In genomic region chrX:72430405-72430968, GRCh38 we compare ENCODE assay signal across 21 cellular contexts.
DNase-seq lines count a peak whose midpoint lies in the region; ATAC-seq and TF ChIP-seq lines count a peak whose summit lies in the region.
"Had no signal": no experiment of that assay in that cellular context is flagged by ENCODE, and none has a peak within 500 bp of the region (broad histone marks: within the 10 kb centered on the region; RNA-seq: fewer than 3 reads in every experiment).

No MANE protein-coding gene starts in this region.

- H3K4me3 ChIP-seq in fibroblast of pulmonary artery (replicated peaks; ENCODE audit: low read depth, low read length) (no peak overlapping the region), gastroesophageal sphincter (no peak overlapping the region)
- H3K4me3 ChIP-seq: BLaER1 treated with 17β-estradiol and CSF1 and Interleukin-3, amounts not matched to agents 10 nM and 100 nM; Peyer's patch had no signal

- H3K36me3 Mint-ChIP-seq in activated T-cell treated with anti-CD3 and anti-CD28 coated beads, Interleukin-2, amount 50 U/mL, for 72 hours (ENCODE audit: insufficient read depth in 2 of 2) = peaks cover 7 to 23% of the 10 kb centered on the region in 2 donors
- H3K36me3 Mint-ChIP-seq in activated T-helper 2 cell treated with anti-CD3 and anti-CD28 coated beads, Interferon-gamma antibody, Interleukin-2, Interleukin-4, amounts not matched to agents 10 μg/mL and 5 μg/mL and 100 μg/mL, durations not matched to agents 14 hours and 24 hours and 36 hours (ENCODE audit: low read depth) = peaks cover 36% of the 10 kb centered on the region
- peaks cover 19% of the 10 kb centered on the region for H3K36me3 Mint-ChIP-seq in mesothelial cell of epicardium

- 85 to 92% methylated on average over 3 to 4 of the region's 4 CpGs for WGBS in gastroesophageal sphincter (ENCODE audit: low coverage in 1 of 2), 2 donors

- DNase-seq in activated T-cell treated with anti-CD3 and anti-CD28 coated beads, Interleukin-2, amount 50 U/mL, for 72 hours = no peak
- no peak for DNase-seq in activated T-cell treated with anti-CD3 and anti-CD28 coated beads, Interleukin-2, amount 50 U/mL, for 1 hour
- DNase-seq in activated T-helper 2 cell treated with anti-CD3 and anti-CD28 coated beads, Interferon-gamma antibody, Interleukin-2, Interleukin-4, amounts not matched to agents 10 μg/mL and 5 μg/mL and 100 μg/mL, durations not matched to agents 14 hours and 24 hours and 36 hours (ENCODE audit: low spot score) = no peak
- peak; percentile 27 for DNase-seq in fibroblast of pulmonary artery (ENCODE audit: low read depth)
- DNase-seq in HK-2 (ENCODE audit: unreplicated experiment) = no peak
- no peak for DNase-seq in retina
- DNase-seq in mesothelial cell of epicardium (ENCODE audit: low spot score in 2 of 2, unreplicated experiment in 2 of 2) = no peak
- DNase-seq: DMS153, EL, H9, Kasumi-1, MV-4-11, NCI-H1417 treated with DMSO at 0.1 percent for 48 hours, NCI-H2029, NCI-H2171 treated with DMSO at 0.1 percent for 48 hours, NCI-H510A, NCI-H82, Peyer's patch had no signal

- H3K4me1 Mint-ChIP-seq in activated T-cell treated with anti-CD3 and anti-CD28 coated beads, Interleukin-2, amount 50 U/mL, for 72 hours (ENCODE audit: low read depth) = no peaks in the 10 kb centered on the region
- peaks cover 5% of the 10 kb centered on the region for H3K4me1 Mint-ChIP-seq in activated T-helper 2 cell treated with anti-CD3 and anti-CD28 coated beads, Interferon-gamma antibody, Interleukin-2, Interleukin-4, amounts not matched to agents 10 μg/mL and 5 μg/mL and 100 μg/mL, durations not matched to agents 14 hours and 24 hours and 36 hours (ENCODE audit: low read depth)
- no peaks in the 10 kb centered on the region for H3K4me1 Mint-ChIP-seq in mesothelial cell of epicardium
- H3K4me1 Mint-ChIP-seq: H9 had no signal

- TF ChIP-seq EP300 in gastroesophageal sphincter (IDR thresholded peaks at IDR 0.05) = no peak

- H3K36me3 ChIP-seq in gastroesophageal sphincter = peaks cover 0 to 8% of the 10 kb centered on the region in 2 donors
- H3K36me3 ChIP-seq: Peyer's patch had no signal

- H3K4me1 ChIP-seq in gastroesophageal sphincter = no peaks in the 10 kb centered on the region
- H3K4me1 ChIP-seq: BLaER1 treated with 17β-estradiol and CSF1 and Interleukin-3, amounts not matched to agents 10 nM and 100 nM; Peyer's patch had no signal

- H3K27me3 ChIP-seq in gastroesophageal sphincter = no peaks in the 10 kb centered on the region
- H3K27me3 ChIP-seq: Peyer's patch had no signal

- peaks cover 0 to under 1% (median 0%) of the 10 kb centered on the region in 3 donors for H3K9me3 ChIP-seq in gastroesophageal sphincter
- H3K9me3 ChIP-seq: Peyer's patch had no signal

- intact Hi-C loops in activated T-helper 2 cell treated with anti-CD3 and anti-CD28 coated beads, Interferon-gamma antibody, Interleukin-2, Interleukin-4, amounts not matched to agents 10 μg/mL and 5 μg/mL and 100 μg/mL, durations not matched to agents 14 hours and 24 hours and 36 hours (cut with micrococcal nuclease) = no loop called here

- TF ChIP-seq POLR2A in gastroesophageal sphincter (IDR thresholded peaks at IDR 0.05) = no peak

- H3K27ac Mint-ChIP-seq in activated T-cell treated with anti-CD3 and anti-CD28 coated beads, Interleukin-2, amount 50 U/mL, for 72 hours = peak overlapping the region; percentile 54
- peak overlapping the region; percentile 16 for H3K27ac Mint-ChIP-seq in activated T-helper 2 cell treated with anti-CD3 and anti-CD28 coated beads, Interferon-gamma antibody, Interleukin-2, Interleukin-4, amounts not matched to agents 10 μg/mL and 5 μg/mL and 100 μg/mL, durations not matched to agents 14 hours and 24 hours and 36 hours
- no peak overlapping the region for H3K27ac Mint-ChIP-seq in mesothelial cell of epicardium
- H3K27ac Mint-ChIP-seq: H9 had no signal

- peaks cover 11% of the 10 kb centered on the region for H3K27me3 Mint-ChIP-seq in activated T-cell treated with anti-CD3 and anti-CD28 coated beads, Interleukin-2, amount 50 U/mL, for 72 hours (ENCODE audit: low read depth)
- no peaks in the 10 kb centered on the region for H3K27me3 Mint-ChIP-seq in activated T-helper 2 cell treated with anti-CD3 and anti-CD28 coated beads, Interferon-gamma antibody, Interleukin-2, Interleukin-4, amounts not matched to agents 10 μg/mL and 5 μg/mL and 100 μg/mL, durations not matched to agents 14 hours and 24 hours and 36 hours (ENCODE audit: low read depth)
- no peaks in the 10 kb centered on the region for H3K27me3 Mint-ChIP-seq in mesothelial cell of epicardium (ENCODE audit: low read depth)

- H3K9me3 Mint-ChIP-seq in activated T-cell treated with anti-CD3 and anti-CD28 coated beads, Interleukin-2, amount 50 U/mL, for 72 hours = peaks cover 2 to 3% of the 10 kb centered on the region in 2 donors
- H3K9me3 Mint-ChIP-seq in activated T-helper 2 cell treated with anti-CD3 and anti-CD28 coated beads, Interferon-gamma antibody, Interleukin-2, Interleukin-4, amounts not matched to agents 10 μg/mL and 5 μg/mL and 100 μg/mL, durations not matched to agents 14 hours and 24 hours and 36 hours = peaks cover 3% of the 10 kb centered on the region
- peaks cover 40% of the 10 kb centered on the region for H3K9me3 Mint-ChIP-seq in mesothelial cell of epicardium

- H3K27ac ChIP-seq in gastroesophageal sphincter = no peak overlapping the region
- H3K27ac ChIP-seq: 22Rv1; BLaER1 treated with 17β-estradiol and CSF1 and Interleukin-3, amounts not matched to agents 10 nM and 100 nM; Peyer's patch had no signal

- no peak overlapping the region for H3K4me3 Mint-ChIP-seq in activated T-cell treated with anti-CD3 and anti-CD28 coated beads, Interleukin-2, amount 50 U/mL, for 72 hours
- no peak overlapping the region for H3K4me3 Mint-ChIP-seq in activated T-helper 2 cell treated with anti-CD3 and anti-CD28 coated beads, Interferon-gamma antibody, Interleukin-2, Interleukin-4, amounts not matched to agents 10 μg/mL and 5 μg/mL and 100 μg/mL, durations not matched to agents 14 hours and 24 hours and 36 hours (ENCODE audit: low read depth)
- H3K4me3 Mint-ChIP-seq in mesothelial cell of epicardium = no peak overlapping the region
- H3K4me3 Mint-ChIP-seq: H9 had no signal

- TF ChIP-seq CTCF in fibroblast of pulmonary artery (IDR thresholded peaks at IDR 0.05; ENCODE audit: low read length, missing control alignments) (no peak), gastroesophageal sphincter (IDR thresholded peaks at IDR 0.05) (no peak), mesothelial cell of epicardium (IDR thresholded peaks at IDR 0.05; ENCODE audit: unreplicated experiment) (no peak)

- ATAC-seq in activated T-cell treated with anti-CD3 and anti-CD28 coated beads, Interleukin-2, amount 50 U/mL, for 72 hours (replicated peaks in 1 of 2) = no peak
- ATAC-seq in gastroesophageal sphincter = no peak
